In genomic region chr10:15427836-15428414, GRCh38 we compare ENCODE assay signal across 8 cellular contexts. TPM values are rescaled to one million over a fixed set of nuclear protein-coding genes. Genes with fewer than 3 reads are reported as not detected.
DNase-seq lines count a peak whose midpoint lies in the region; ATAC-seq, FAIRE-seq and TF ChIP-seq lines count a peak whose summit lies in the region.

No MANE protein-coding gene starts in this region.

- POLR2A ChIA-PET in HepG2 (lab: Yijun Ruan, JAX) = no interaction called here

- peak; percentile 70 for FAIRE-seq in HepG2 (lab: Jason Lieb, UNC)

- H3K36me3 ChIP-seq in DND-41 (ENCODE audit: insufficient read depth, low read length) = no peaks in the 10 kb centered on the region
- no peaks in the 10 kb centered on the region for H3K36me3 ChIP-seq in HepG2 (replicated peaks in 1 of 2; ENCODE audit: control insufficient read depth in 1 of 2, insufficient read depth in 2 of 2, low read length in 2 of 2)
- no peaks in the 10 kb centered on the region for H3K36me3 ChIP-seq in MG63

- H3K27ac ChIP-seq in DND-41 (ENCODE audit: low read length) (no peak overlapping the region), HepG2 (ENCODE audit: extremely low read length, insufficient read depth, low read length) (no peak overlapping the region)

- ATAC-seq in DND-41 (ENCODE audit: insufficient read depth, low read depth) (no peak), HepG2 (peak; percentile 69), GM21390 (IDR thresholded peaks at IDR 0.05; ENCODE audit: unreplicated experiment) (no peak), GM19395 (IDR thresholded peaks at IDR 0.05; ENCODE audit: unreplicated experiment) (no peak), HG03342 (IDR thresholded peaks at IDR 0.05; ENCODE audit: unreplicated experiment) (no peak)

- H3K9ac ChIP-seq in DND-41 (ENCODE audit: low read depth, low read length) (no peak overlapping the region), HepG2 (ENCODE audit: insufficient read depth, low read depth, low read length) (no peak overlapping the region)

- H3K9me3 ChIP-seq in DND-41 (ENCODE audit: insufficient read depth, low read length, severe bottlenecking) (no peaks in the 10 kb centered on the region), HepG2 (ENCODE audit: low read length) (no peaks in the 10 kb centered on the region), MG63 (no peaks in the 10 kb centered on the region)

- H3K4me3 ChIP-seq in DND-41 (ENCODE audit: low read depth in 1 of 2, low read length in 2 of 2) (no peak overlapping the region), astrocyte of the cerebellum (ENCODE audit: low read depth, low read length) (no peak overlapping the region), HepG2 (replicated peaks in 1 of 3; ENCODE audit: insufficient read depth in 1 of 3, low read depth in 2 of 3, low read length in 3 of 3) (no peak overlapping the region), MG63 (no peak overlapping the region)

- no peaks in the 10 kb centered on the region for H3K4me1 ChIP-seq in DND-41 (ENCODE audit: insufficient read depth, low read length)
- peaks cover 7% of the 10 kb centered on the region; the same call in 1 of the 2 replicates for H3K4me1 ChIP-seq in HepG2 (ENCODE audit: insufficient read depth, low read length)

- WGBS in HepG2 (ENCODE audit: low lambda C conversion rate) = 18% methylated on average over 5 of the region's 5 CpGs

- intact Hi-C loops in HepG2 (cut with micrococcal nuclease; ENCODE audit: unreplicated experiment) = loop anchor here (1.0 to 5.0 kb wide), 3 partner anchors 297 to 394 kb away; no protein-coding TSS in a partner anchor

- H4K20me1 ChIP-seq in DND-41 (ENCODE audit: insufficient read depth, low read length) (no peaks in the 10 kb centered on the region), HepG2 (ENCODE audit: insufficient read depth, low read length) (no peaks in the 10 kb centered on the region)

- DNase-seq in DND-41 (no peak), LoVo (ENCODE audit: low spot score) (peak; percentile 53), astrocyte of the cerebellum (ENCODE audit: low read depth) (peak; percentile 45), HepG2 (ENCODE audit: low spot score) (peak; percentile 41), MG63 (no peak)

- TF ChIP-seq RAD21 in HepG2 (CRISPR knock-in tag; IDR thresholded peaks at IDR 0.05) = no peak

- in situ Hi-C loops in astrocyte of the cerebellum (cut with HindIII; ENCODE audit: low sequenced_read_pairs) (loop anchor here (25.0 kb wide), 1 partner anchor 284 kb away; the partner anchor contains the start of gene ITGA8), HepG2 (cut with HindIII; ENCODE audit: extremely low pct_ligation_motif_present, low pct_unique_long_range_greater_than_20kb) (no loop called here)

- no peaks in the 10 kb centered on the region for H3K79me2 ChIP-seq in DND-41 (ENCODE audit: insufficient read depth, low read length)
- H3K79me2 ChIP-seq in HepG2 (ENCODE audit: insufficient read depth, low read length) = no peaks in the 10 kb centered on the region

- BruUV-seq in HepG2 (replicated peaks; lab: Mats Ljungman, UMichigan) = no TSS peak

- CTCF ChIA-PET in HepG2 (lab: Yijun Ruan, JAX; ENCODE audit: low intra/inter-chr PET ratio, low total read pairs) = interaction anchor here (1.2 to 3.0 kb wide), 3 partner anchors 288 to 316 kb away, joined by 5 to 15 read pairs (median 14); no protein-coding TSS in a partner anchor

- TF ChIP-seq EP300 in HepG2 (IDR thresholded peaks at IDR 0.05; ENCODE audit: low read depth in 2 of 2, low read length in 2 of 2) (no peak), HepG2 (CRISPR knock-in tag; IDR thresholded peaks at IDR 0.05; ENCODE audit: borderline replicate concordance) (no peak)

- H3K4me2 ChIP-seq in DND-41 (ENCODE audit: insufficient read depth, low read length) (no peak overlapping the region), HepG2 (ENCODE audit: low read depth, low read length) (no peak overlapping the region)

- H3K27me3 ChIP-seq in DND-41 (ENCODE audit: insufficient read depth, low read length, poor library complexity) = peaks cover 4% of the 10 kb centered on the region
- no peaks in the 10 kb centered on the region; a peak in 2 of 5 replicates for H3K27me3 ChIP-seq in HepG2 (ENCODE audit: control insufficient read depth in 1 of 2, insufficient read depth in 2 of 2, low read length in 2 of 2)
- no peaks in the 10 kb centered on the region for H3K27me3 ChIP-seq in MG63

- H2AFZ ChIP-seq in DND-41 (ENCODE audit: low read depth, low read length) (no peak overlapping the region), HepG2 (ENCODE audit: low read length) (peak overlapping the region; percentile 10)

- TF ChIP-seq CTCF in DND-41 (IDR thresholded peaks at IDR 0.05; ENCODE audit: borderline replicate concordance, extremely low read depth, low read length, poor library complexity, severe bottlenecking) = peak; percentile 67
- TF ChIP-seq CTCF in astrocyte of the cerebellum (IDR thresholded peaks at IDR 0.05; ENCODE audit: low read depth, low read length, missing control alignments) = peak; percentile 44
- TF ChIP-seq CTCF in HepG2 (CRISPR knock-in tag; IDR thresholded peaks at IDR 0.05) = peak; percentile 70

- no peak for TF ChIP-seq POLR2A in HepG2 (IDR thresholded peaks at IDR 0.05; ENCODE audit: insufficient read depth in 1 of 2, low read depth in 2 of 2, low read length in 2 of 2)

TF ChIP-seq in HepG2, 621 proteins besides CTCF, POLR2A, EP300 and RAD21:
- no peak for TF ChIP-seq ETV5 (CRISPR knock-in tag; IDR thresholded peaks at IDR 0.05; ENCODE audit: borderline replicate concordance)
- peak; percentile 79 for TF ChIP-seq STAG1 (CRISPR knock-in tag; IDR thresholded peaks at IDR 0.05)
- TF ChIP-seq SMC3 (IDR thresholded peaks at IDR 0.05; ENCODE audit: low read length) = peak; percentile 28; the same call in 1 of the 2 replicates
- no peak for TF ChIP-seq STAT5B (CRISPR knock-in tag; IDR thresholded peaks at IDR 0.05)
- TF ChIP-seq HBP1 (CRISPR knock-in tag; IDR thresholded peaks at IDR 0.05; ENCODE audit: low read depth) = no peak
- no peak for TF ChIP-seq LBX2 (CRISPR knock-in tag; IDR thresholded peaks at IDR 0.05; ENCODE audit: borderline replicate concordance)
- no peak for TF ChIP-seq ZKSCAN5 (CRISPR knock-in tag; IDR thresholded peaks at IDR 0.05)

RNA-seq across cellular contexts. Expression of gene FAM171A1, which starts 56.8 kb away (rescaled TPM):
- total RNA-seq in HepG2 (2016; rRNA removed; fragmentation: Illumina TruSeq; extraction: Trizol) = 17.8 and 21.5 TPM in 2 replicates
- total RNA-seq in HepG2 (2016; cell fraction: cytosol; rRNA removed; fragmentation: Illumina TruSeq; extraction: Trizol; ENCODE audit: low read depth) = 4.7 and 5.7 TPM in 2 replicates
- total RNA-seq in HepG2 (2016; cell fraction: insoluble cytoplasmic fraction; rRNA removed; fragmentation: Illumina TruSeq; extraction: Trizol) = 14.6 and 21.5 TPM in 2 replicates
- 20.8 and 23.5 TPM in 2 replicates for total RNA-seq in HepG2 (2016; cell fraction: membrane; rRNA removed; fragmentation: Illumina TruSeq; extraction: Trizol)
- 19.2 and 22.3 TPM in 2 replicates for total RNA-seq in HepG2 (2016; cell fraction: nucleus; rRNA removed; fragmentation: Illumina TruSeq; extraction: Trizol)
- 34.7 and 37.7 TPM in 2 replicates for polyA plus RNA-seq in HepG2 (2011; rRNA removed)
- polyA plus RNA-seq in HepG2 (2011; cell fraction: cytosol; rRNA removed) = 36.5 and 41.2 TPM in 2 replicates
- polyA plus RNA-seq in HepG2 (2011; cell fraction: nucleus; rRNA removed) = 23.9 and 26.3 TPM in 2 replicates
- polyA plus RNA-seq in HepG2 (2012) = 30.7 and 50.8 TPM in 2 replicates
- 4.7 and 5.3 TPM in 2 replicates for polyA plus RNA-seq in HepG2 (2016; cell fraction: cytosol; fragmentation: Illumina TruSeq; extraction: Trizol; ENCODE audit: low read depth)
- 18.9 and 24.9 TPM in 2 replicates for polyA plus RNA-seq in HepG2 (2016; cell fraction: insoluble cytoplasmic fraction; fragmentation: Illumina TruSeq; extraction: Trizol; ENCODE audit: low read depth)
- polyA plus RNA-seq in HepG2 (2016; cell fraction: membrane; fragmentation: Illumina TruSeq; extraction: Trizol; ENCODE audit: low read depth) = 18.3 and 20.8 TPM in 2 replicates
- polyA plus RNA-seq in HepG2 (2016; cell fraction: nucleus; fragmentation: Illumina TruSeq; extraction: Trizol; ENCODE audit: insufficient read depth, low read depth) = 34.1 and 37.6 TPM in 2 replicates
- 0.02 and 41.8 TPM in 2 replicates for polyA minus RNA-seq in HepG2 (2011; rRNA and poly(A)+ RNA removed; ENCODE audit: low replicate concordance)
- polyA minus RNA-seq in HepG2 (2011; cell fraction: cytosol; rRNA and poly(A)+ RNA removed) = 19.1 and 21.5 TPM in 2 replicates
- polyA minus RNA-seq in HepG2 (2011; cell fraction: nucleus; rRNA and poly(A)+ RNA removed) = 13.6 and 15.7 TPM in 2 replicates
- total RNA-seq in MG63 (2014; rRNA removed; shearing (Covaris generic); ENCODE audit: low replicate concordance) = 26.2 and 27.3 TPM in 2 replicates

Comparison
In these comparisons a context has a peak if more than half of its experiments do, and no peak if none do; other contexts are left out.
1. DNase-seq: peak in LoVo (single experiment), astrocyte of the cerebellum (single experiment) and HepG2 (single experiment); none in DND-41 (single experiment) and MG63 (single experiment).
2. Peak in every context shown above with its lines, with median percentiles within 50 percentile points of each other: CTCF ChIP-seq.